ENCODE assay signal across 9 cellular contexts in the genomic region with DNA sequence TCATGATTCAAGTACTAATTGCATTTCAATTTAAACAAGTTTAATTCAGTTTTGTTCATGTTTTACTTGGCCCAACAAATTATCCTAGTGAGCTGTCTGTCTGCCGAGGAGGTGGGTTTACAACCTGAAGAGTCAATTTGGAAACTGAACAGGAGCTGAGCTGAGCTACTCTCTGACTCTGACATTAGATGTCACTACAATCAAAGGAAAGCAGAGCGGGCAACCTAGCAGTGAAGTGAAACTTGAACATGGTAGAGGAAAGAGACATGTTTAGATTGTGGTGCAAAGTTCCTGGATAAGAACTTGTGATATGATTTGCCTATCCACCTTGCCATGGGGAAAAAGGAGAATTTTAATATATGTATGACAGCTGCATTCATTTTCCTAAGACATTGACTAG. TPM values are rescaled to one million over a fixed set of nuclear protein-coding genes. Genes with fewer than 3 reads are reported as not detected.
DNase-seq lines count a peak whose midpoint lies in the region; ATAC-seq and TF ChIP-seq lines count a peak whose summit lies in the region.
"Had no signal": no experiment of that assay in that cellular context is flagged by ENCODE, and none has a peak within 500 bp of the region (broad histone marks: within the 10 kb centered on the region; RNA-seq: fewer than 3 reads in every experiment).

No MANE protein-coding gene starts in this region.

- DNase-seq in stimulated activated naive CD8-positive, alpha-beta T cell treated with anti-CD3 and anti-CD28 coated beads, Interleukin-15, amount 100 ng/mL, for 72 hours, result peak in 1 of 2 donors; percentile 15
- DNase-seq in stimulated activated naive CD8-positive, alpha-beta T cell treated with anti-CD3 and anti-CD28 coated beads, Interleukin-15, Interleukin-2, amounts not matched to agents 100 U/mL and 50 U/mL, for 24 hours, result no peak
- DNase-seq in NCI-H748 treated with DMSO at 0.1 percent for 48 hours (lab: John Stamatoyannopoulos, UW) (peak; percentile 19), dermis blood vessel endothelial cell (peak; percentile 60), mesendoderm (peak; percentile 76), omental fat pad (ENCODE audit: low spot score) (no peak), lower leg skin (ENCODE audit: low spot score in 2 of 2) (no peak)

- H3K4me1 ChIP-seq in mesendoderm (ENCODE audit: control insufficient read depth, low read depth, low read length), result no peaks in the 10 kb centered on the region

- no peak overlapping the region for H4K5ac ChIP-seq in mesendoderm (ENCODE audit: low read length)

- intact Hi-C loops in lower leg skin (cut with DNase I; ENCODE audit: low total_unique reads), result no loop called here

- TF ChIP-seq CTCF in omental fat pad (IDR thresholded peaks at IDR 0.05), result no peak
- no peak for TF ChIP-seq CTCF in lower leg skin (IDR thresholded peaks at IDR 0.05)

- no peaks in the 10 kb centered on the region for H3K9me3 Mint-ChIP-seq in stimulated activated naive CD8-positive, alpha-beta T cell treated with anti-CD3 and anti-CD28 coated beads, Interleukin-15, amount 100 ng/mL, for 72 hours

- peaks cover 8% of the 10 kb centered on the region for H3K27me3 Mint-ChIP-seq in stimulated activated naive CD8-positive, alpha-beta T cell treated with anti-CD3 and anti-CD28 coated beads, Interleukin-15, amount 100 ng/mL, for 72 hours

- no peak overlapping the region for H2BK15ac ChIP-seq in mesendoderm (replicated peaks; ENCODE audit: low read depth)

- no CpG with 5 or more reads among the region's 2 CpGs for WGBS in mesendoderm (ENCODE audit: extremely low coverage, insufficient coverage, low lambda C conversion rate)
- WGBS in lower leg skin, 2 donors, result 21 to 29% methylated on average over 2 of the region's 2 CpGs

- TF ChIP-seq POLR2A in lower leg skin (IDR thresholded peaks at IDR 0.05), result no peak

- peak; percentile 73 for ATAC-seq in stimulated activated naive CD8-positive, alpha-beta T cell treated with anti-CD3 and anti-CD28 coated beads, Interleukin-15, amount 100 ng/mL, for 72 hours
- no peak for ATAC-seq in stimulated activated naive CD8-positive, alpha-beta T cell treated with anti-CD3 and anti-CD28 coated beads, Interleukin-15, Interleukin-2, amounts not matched to agents 100 U/mL and 50 U/mL, for 24 hours
- peak; percentile 67 for ATAC-seq in HG02943 (IDR thresholded peaks at IDR 0.05; ENCODE audit: low read depth, unreplicated experiment)
- ATAC-seq in omental fat pad (ENCODE audit: low FRiP score), result no peak

- H2AK5ac ChIP-seq in mesendoderm (ENCODE audit: low read length), result no peak overlapping the region

- no peaks in the 10 kb centered on the region for H3K79me1 ChIP-seq in mesendoderm (ENCODE audit: low read length)

- H3K27ac ChIP-seq in mesendoderm (ENCODE audit: low read depth, low read length), result no peak overlapping the region

- H4K8ac ChIP-seq in mesendoderm (ENCODE audit: low read depth, low read length), result no peak overlapping the region

- H3K4me1 Mint-ChIP-seq in stimulated activated naive CD8-positive, alpha-beta T cell treated with anti-CD3 and anti-CD28 coated beads, Interleukin-15, amount 100 ng/mL, for 72 hours, result peaks cover 12% of the 10 kb centered on the region

- H2BK5ac ChIP-seq in mesendoderm (ENCODE audit: low read length), result no peak overlapping the region

- H3K79me2 ChIP-seq in mesendoderm (ENCODE audit: control insufficient read depth, insufficient read depth, low read length), result no peaks in the 10 kb centered on the region

- H3K4me3 ChIP-seq in mesendoderm (ENCODE audit: low read length), result no peak overlapping the region
- no peak overlapping the region for H3K4me3 ChIP-seq in lower leg skin (ENCODE audit: low read depth, poor library complexity, severe bottlenecking)

- H3K23ac ChIP-seq in mesendoderm (ENCODE audit: low read length), result no peak overlapping the region

- H3K4me2 ChIP-seq in mesendoderm (ENCODE audit: low read length), result no peak overlapping the region

- no peak overlapping the region for H3K4me3 Mint-ChIP-seq in stimulated activated naive CD8-positive, alpha-beta T cell treated with anti-CD3 and anti-CD28 coated beads, Interleukin-15, amount 100 ng/mL, for 72 hours

- H2BK120ac ChIP-seq in mesendoderm (ENCODE audit: low read depth, low read length), result no peak overlapping the region

- no peak overlapping the region for H3K27ac Mint-ChIP-seq in stimulated activated naive CD8-positive, alpha-beta T cell treated with anti-CD3 and anti-CD28 coated beads, Interleukin-15, amount 100 ng/mL, for 72 hours

- no peaks in the 10 kb centered on the region for H3K27me3 ChIP-seq in mesendoderm (ENCODE audit: insufficient read depth, low read length, poor library complexity)

- H3K9ac ChIP-seq in mesendoderm (ENCODE audit: low read length), result no peak overlapping the region

- H3K56ac ChIP-seq in mesendoderm (ENCODE audit: low read length), result no peak overlapping the region

- H3K4ac ChIP-seq in mesendoderm (ENCODE audit: low read depth, low read length), result no peak overlapping the region

- no peaks in the 10 kb centered on the region for H3K36me3 ChIP-seq in mesendoderm (ENCODE audit: control insufficient read depth, insufficient read depth, low read length)

- no peak overlapping the region for H3K18ac ChIP-seq in mesendoderm (ENCODE audit: low read length)

RNA-seq across cellular contexts. Expression of a gene that starts 9.6 kb away (rescaled TPM):
- 0.19 TPM in 1 of 2 replicates, not detected in the other for total RNA-seq in dermis blood vessel endothelial cell
- not detected for polyA plus RNA-seq in mesendoderm (2013, experiment 1 of 2)
- polyA plus RNA-seq in mesendoderm (2013, experiment 2 of 2), result not detected
- not detected for total RNA-seq in omental fat pad
- total RNA-seq in lower leg skin, result 1 to 10 TPM in 2 of 4 donors, not detected in 2; 2.0 to 2.2 TPM
- total RNA-seq: subcutaneous adipose tissue had no signal

Comparison
In these comparisons a context has a peak if more than half of its experiments do, and no peak if none do; other contexts are left out.
1. ATAC-seq: peak in stimulated activated naive CD8-positive, alpha-beta T cell treated with anti-CD3 and anti-CD28 coated beads, Interleukin-15, amount 100 ng/mL, for 72 hours (single experiment) and HG02943 (single experiment); none in stimulated activated naive CD8-positive, alpha-beta T cell treated with anti-CD3 and anti-CD28 coated beads, Interleukin-15, Interleukin-2, amounts not matched to agents 100 U/mL and 50 U/mL, for 24 hours (single experiment) and omental fat pad (single experiment).
2. DNase-seq: peak in NCI-H748 treated with DMSO at 0.1 percent for 48 hours (single experiment), dermis blood vessel endothelial cell (single experiment) and mesendoderm (single experiment); none in stimulated activated naive CD8-positive, alpha-beta T cell treated with anti-CD3 and anti-CD28 coated beads, Interleukin-15, Interleukin-2, amounts not matched to agents 100 U/mL and 50 U/mL, for 24 hours (single experiment), omental fat pad (single experiment) and lower leg skin (0 of 2).